6 cellular contexts compared by ENCODE assay signal in genomic region chr17:21405904-21406400, GRCh38. TPM values are rescaled to one million over a fixed set of nuclear protein-coding genes. Genes with fewer than 3 reads are reported as not detected.
"Had no signal": no experiment of that assay in that cellular context is flagged by ENCODE, and none has a peak within 500 bp of the region (broad histone marks: within the 10 kb centered on the region; RNA-seq: fewer than 3 reads in every experiment).

No MANE protein-coding gene starts in this region.

RNA-seq across cellular contexts. Expression of gene KCNJ12, which starts 29.8 kb away (rescaled TPM):
- total RNA-seq: activated CD4-positive, alpha-beta memory T cell treated with anti-CD3 and anti-CD28 coated beads, Interleukin-2, amount 10 ng/mL, durations not matched to agents 7 days and 5 days; activated CD8-positive, alpha-beta memory T cell treated with anti-CD3 and anti-CD28 coated beads, Interleukin-2, amount 10 ng/mL, durations not matched to agents 7 days and 5 days; MCF 10A; T-helper 1 cell treated with Interleukin-12 subunit alpha and Interleukin-12 subunit beta and Interleukin-4 antibody, amounts not matched to agents 30 ng/mL and 1 ng/mL, for 36 hours; T-helper 2 cell treated with Interferon-gamma antibody and Interleukin-4, amounts not matched to agents 100 ng/mL and 5 ng/mL, for 36 hours had no signal
- polyA plus RNA-seq: IgD-negative memory B cell had no signal
